Comparison of ENCODE assay signal across 1 cellular context in the genomic region with DNA sequence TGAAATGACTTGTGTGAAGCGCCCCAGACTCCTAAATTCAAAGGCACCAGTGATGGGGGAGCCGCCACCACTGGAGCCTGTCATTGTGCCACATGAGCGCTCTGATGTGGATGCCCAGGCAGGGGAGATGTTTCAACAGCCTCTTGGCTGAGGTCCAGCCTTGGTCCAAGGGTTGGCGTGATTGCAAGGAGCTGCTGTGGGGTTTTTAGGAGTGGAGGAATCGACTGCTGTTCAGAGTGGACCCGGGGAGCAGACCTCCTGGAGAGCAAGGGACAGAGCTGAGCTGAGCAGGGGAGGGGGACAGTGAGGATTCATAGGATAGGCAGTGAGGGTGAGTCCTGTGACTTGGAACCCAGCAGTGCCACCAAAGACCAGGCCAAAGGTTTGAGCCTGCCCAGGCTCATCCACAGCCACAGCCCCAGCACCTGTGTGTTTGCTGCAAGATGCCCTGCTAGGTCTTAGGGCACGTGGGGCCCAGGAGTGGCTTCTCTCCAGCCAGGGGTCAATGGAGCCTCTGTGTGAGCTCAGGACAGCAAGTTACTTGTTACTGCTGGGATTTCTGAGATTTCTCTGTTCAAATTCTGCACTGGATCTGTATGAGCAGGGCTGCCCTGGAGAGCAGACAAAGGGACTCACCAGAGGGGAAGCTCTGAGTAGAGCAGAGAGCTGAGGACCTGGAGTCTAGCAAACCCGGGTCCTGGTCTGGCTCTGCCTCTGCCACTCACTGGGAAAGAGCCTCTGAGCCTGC.
TF ChIP-seq lines count a peak whose summit lies in the region.

No MANE protein-coding gene starts in this region.

TF ChIP-seq in H1, 55 proteins besides CTCF, POLR2A, EP300 and RAD21:
- TF ChIP-seq KDM4A (IDR thresholded peaks at IDR 0.05; ENCODE audit: low read depth, low read length, severe bottlenecking): no peak
